Comparison of ENCODE assay signal across 8 cellular contexts in the genomic region with DNA sequence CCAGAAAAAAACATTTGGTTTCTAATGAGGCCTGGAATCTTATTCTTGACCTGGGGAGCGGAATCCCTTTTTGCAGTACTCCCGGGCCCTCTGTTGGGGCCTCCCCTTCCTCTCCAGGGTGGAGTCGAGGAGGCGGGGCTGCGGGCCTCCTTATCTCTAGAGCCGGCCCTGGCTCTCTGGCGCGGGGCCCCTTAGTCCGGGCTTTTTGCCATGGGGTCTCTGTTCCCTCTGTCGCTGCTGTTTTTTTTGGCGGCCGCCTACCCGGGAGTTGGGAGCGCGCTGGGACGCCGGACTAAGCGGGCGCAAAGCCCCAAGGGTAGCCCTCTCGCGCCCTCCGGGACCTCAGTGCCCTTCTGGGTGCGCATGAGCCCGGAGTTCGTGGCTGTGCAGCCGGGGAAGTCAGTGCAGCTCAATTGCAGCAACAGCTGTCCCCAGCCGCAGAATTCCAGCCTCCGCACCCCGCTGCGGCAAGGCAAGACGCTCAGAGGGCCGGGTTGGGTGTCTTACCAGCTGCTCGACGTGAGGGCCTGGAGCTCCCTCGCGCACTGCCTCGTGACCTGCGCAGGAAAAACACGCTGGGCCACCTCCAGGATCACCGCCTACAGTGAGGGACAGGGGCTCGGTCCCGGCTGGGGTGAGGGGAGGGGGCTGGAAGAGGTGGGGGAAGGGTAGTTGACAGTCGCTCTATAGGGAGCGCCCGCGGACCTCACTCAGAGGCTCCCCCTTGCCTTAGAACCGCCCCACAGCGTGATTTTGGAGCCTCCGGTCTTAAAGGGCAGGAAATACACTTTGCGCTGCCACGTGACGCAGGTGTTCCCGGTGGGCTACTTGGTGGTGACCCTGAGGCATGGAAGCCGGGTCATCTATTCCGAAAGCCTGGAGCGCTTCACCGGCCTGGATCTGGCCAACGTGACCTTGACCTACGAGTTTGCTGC. TPM values are rescaled to one million over a fixed set of nuclear protein-coding genes. Genes with fewer than 3 reads are reported as not detected.
DNase-seq lines count a peak whose midpoint lies in the region; ATAC-seq and TF ChIP-seq lines count a peak whose summit lies in the region.

A gene with protein sequence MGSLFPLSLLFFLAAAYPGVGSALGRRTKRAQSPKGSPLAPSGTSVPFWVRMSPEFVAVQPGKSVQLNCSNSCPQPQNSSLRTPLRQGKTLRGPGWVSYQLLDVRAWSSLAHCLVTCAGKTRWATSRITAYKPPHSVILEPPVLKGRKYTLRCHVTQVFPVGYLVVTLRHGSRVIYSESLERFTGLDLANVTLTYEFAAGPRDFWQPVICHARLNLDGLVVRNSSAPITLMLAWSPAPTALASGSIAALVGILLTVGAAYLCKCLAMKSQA (plus strand): TSS at position 153 of the 935 bp plus-strand sequence. CDS start 58 bp downstream, at position 211.

- H3K36me3 Mint-ChIP-seq in central memory CD8-positive, alpha-beta T cell (ENCODE audit: insufficient read depth): peaks cover 37% of the 10 kb centered on the region

- H3K27me3 ChIP-seq in GM06990 (replicated peaks; ENCODE audit: control insufficient read depth, insufficient read depth, low read length) (no peaks in the 10 kb centered on the region), NT2/D1 (ENCODE audit: insufficient read depth, insufficient read length) (peaks cover 47% of the 10 kb centered on the region), tibial nerve (peaks cover 0 to 55% of the 10 kb centered on the region in 2 donors)

- no peaks in the 10 kb centered on the region for H3K9me3 Mint-ChIP-seq in central memory CD8-positive, alpha-beta T cell

- H3K36me3 ChIP-seq in GM06990 (ENCODE audit: control insufficient read depth, insufficient read depth, low read length) (peaks cover 23% of the 10 kb centered on the region), NT2/D1 (ENCODE audit: insufficient read depth, insufficient read length, low read length) (peaks cover 28% of the 10 kb centered on the region), tibial nerve (peaks cover 0 to 38% (median 4%) of the 10 kb centered on the region in 3 donors)

- TF ChIP-seq EP300 in tibial nerve (IDR thresholded peaks at IDR 0.05): no peak

- WGBS in tibial nerve, 2 donors: 2 to 3% methylated on average over 34 to 47 of the region's 59 CpGs

- H3K4me3 Mint-ChIP-seq in central memory CD8-positive, alpha-beta T cell: peak within 1 kb of the TSS; percentile 40

- H3K9me3 ChIP-seq in NT2/D1 (ENCODE audit: insufficient read depth, low read length) (no peaks in the 10 kb centered on the region), tibial nerve (no peaks in the 10 kb centered on the region)

- H3K27ac ChIP-seq in tibial nerve: no peak within 1 kb of the TSS

- H3K4me1 Mint-ChIP-seq in central memory CD8-positive, alpha-beta T cell: peaks cover 43% of the 10 kb centered on the region

- peak; percentile 69 for DNase-seq in GM06990 (ENCODE audit: extremely low read depth, insufficient read length)
- DNase-seq in NT2/D1 (ENCODE audit: low read depth, low spot score): no peak
- DNase-seq in central memory CD8-positive, alpha-beta T cell (ENCODE audit: low spot score in 2 of 2): no peak
- DNase-seq in myocyte (ENCODE audit: low read depth): peak; percentile 79
- no peak for DNase-seq in AG20443 (ENCODE audit: low spot score)
- no peak for DNase-seq in tibial nerve (ENCODE audit: low spot score in 2 of 2)

- peak within 1 kb of the TSS; percentile 9 for H3K4me3 ChIP-seq in GM06990 (replicated peaks; ENCODE audit: low read depth, low read length)
- H3K4me3 ChIP-seq in NT2/D1 (ENCODE audit: insufficient read length, low read depth): peak within 1 kb of the TSS; percentile 24
- H3K4me3 ChIP-seq in tibial nerve: peak within 1 kb of the TSS in 2 of 4 donors; percentile 15 to 18

- TF ChIP-seq POLR2A in tibial nerve (IDR thresholded peaks at IDR 0.05): no peak

- H3K4me1 ChIP-seq in NT2/D1 (ENCODE audit: insufficient read depth, insufficient read length) (peaks cover 34% of the 10 kb centered on the region), tibial nerve (peaks cover 0 to 57% (median 45%) of the 10 kb centered on the region in 4 donors)

- no peak for ATAC-seq in central memory CD8-positive, alpha-beta T cell (replicated peaks; ENCODE audit: extremely low read depth, poor library complexity, severe bottlenecking)
- ATAC-seq in HG03159 (IDR thresholded peaks at IDR 0.05; ENCODE audit: unreplicated experiment) (no peak), GM19351 (IDR thresholded peaks at IDR 0.05; ENCODE audit: unreplicated experiment) (no peak)

- no peak within 1 kb of the TSS for H3K27ac Mint-ChIP-seq in central memory CD8-positive, alpha-beta T cell (ENCODE audit: low read depth)

- TF ChIP-seq CTCF in GM06990 (IDR thresholded peaks at IDR 0.05; ENCODE audit: insufficient read depth, low read length, poor library complexity, severe bottlenecking) (no peak), tibial nerve (IDR thresholded peaks at IDR 0.05) (no peak)

- peak within 1 kb of the TSS; percentile 78 for H3K9ac ChIP-seq in NT2/D1 (ENCODE audit: insufficient read length, low read depth)

- H3K27me3 Mint-ChIP-seq in central memory CD8-positive, alpha-beta T cell: peaks cover 45% of the 10 kb centered on the region

RNA-seq across cellular contexts. Expression of the gene that starts here (rescaled TPM):
- total RNA-seq in myocyte: 1.4 and 3.2 TPM in 2 replicates
- 0.49 TPM for polyA plus RNA-seq in myocyte (2012)
- 1 to 10 TPM in 1 of 4 donors, not detected in 3; 1.3 TPM for total RNA-seq in tibial nerve

Comparison
In these comparisons a context has a peak if more than half of its experiments do, and no peak if none do; other contexts are left out.
1. DNase-seq: peak in GM06990 (single experiment) and myocyte (single experiment); none in NT2/D1 (single experiment), central memory CD8-positive, alpha-beta T cell (0 of 2), AG20443 (single experiment) and tibial nerve (0 of 2).